Comparison of ENCODE assay signal across 1 cellular context in genomic region chr12:121741743-121742142, GRCh38.
TF ChIP-seq lines count a peak whose summit lies in the region.

No MANE protein-coding gene starts in this region.

TF ChIP-seq in WTC11, 78 proteins besides CTCF, POLR2A, EP300 and RAD21 (continued from another document):
- TF ChIP-seq MAX (CRISPR knock-in tag; IDR thresholded peaks at IDR 0.05) (no peak), MXD4 (CRISPR knock-in tag; IDR thresholded peaks at IDR 0.05; ENCODE audit: borderline replicate concordance) (no peak), TP53 (CRISPR knock-in tag; IDR thresholded peaks at IDR 0.05) (no peak), CREB1 (CRISPR knock-in tag; IDR thresholded peaks at IDR 0.05) (no peak), ZNF416 (CRISPR knock-in tag; IDR thresholded peaks at IDR 0.05) (no peak), OVOL2 (CRISPR knock-in tag; IDR thresholded peaks at IDR 0.05; ENCODE audit: borderline replicate concordance) (no peak), TEAD1 (CRISPR knock-in tag; IDR thresholded peaks at IDR 0.05) (no peak), FOXK1 (CRISPR knock-in tag; IDR thresholded peaks at IDR 0.05) (no peak), ZNF219 (CRISPR knock-in tag; IDR thresholded peaks at IDR 0.05; ENCODE audit: borderline replicate concordance) (no peak), CBFB (CRISPR knock-in tag; IDR thresholded peaks at IDR 0.05; ENCODE audit: low read depth) (no peak), HMGA2 (CRISPR knock-in tag; IDR thresholded peaks at IDR 0.05) (no peak), ESRRA (CRISPR knock-in tag; IDR thresholded peaks at IDR 0.05; ENCODE audit: borderline replicate concordance) (no peak)
- TF ChIP-seq, protein P1, sequence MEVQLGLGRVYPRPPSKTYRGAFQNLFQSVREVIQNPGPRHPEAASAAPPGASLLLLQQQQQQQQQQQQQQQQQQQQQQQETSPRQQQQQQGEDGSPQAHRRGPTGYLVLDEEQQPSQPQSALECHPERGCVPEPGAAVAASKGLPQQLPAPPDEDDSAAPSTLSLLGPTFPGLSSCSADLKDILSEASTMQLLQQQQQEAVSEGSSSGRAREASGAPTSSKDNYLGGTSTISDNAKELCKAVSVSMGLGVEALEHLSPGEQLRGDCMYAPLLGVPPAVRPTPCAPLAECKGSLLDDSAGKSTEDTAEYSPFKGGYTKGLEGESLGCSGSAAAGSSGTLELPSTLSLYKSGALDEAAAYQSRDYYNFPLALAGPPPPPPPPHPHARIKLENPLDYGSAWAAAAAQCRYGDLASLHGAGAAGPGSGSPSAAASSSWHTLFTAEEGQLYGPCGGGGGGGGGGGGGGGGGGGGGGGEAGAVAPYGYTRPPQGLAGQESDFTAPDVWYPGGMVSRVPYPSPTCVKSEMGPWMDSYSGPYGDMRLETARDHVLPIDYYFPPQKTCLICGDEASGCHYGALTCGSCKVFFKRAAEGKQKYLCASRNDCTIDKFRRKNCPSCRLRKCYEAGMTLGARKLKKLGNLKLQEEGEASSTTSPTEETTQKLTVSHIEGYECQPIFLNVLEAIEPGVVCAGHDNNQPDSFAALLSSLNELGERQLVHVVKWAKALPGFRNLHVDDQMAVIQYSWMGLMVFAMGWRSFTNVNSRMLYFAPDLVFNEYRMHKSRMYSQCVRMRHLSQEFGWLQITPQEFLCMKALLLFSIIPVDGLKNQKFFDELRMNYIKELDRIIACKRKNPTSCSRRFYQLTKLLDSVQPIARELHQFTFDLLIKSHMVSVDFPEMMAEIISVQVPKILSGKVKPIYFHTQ (CRISPR knock-in tag; IDR thresholded peaks at IDR 0.05): no peak
